ENCODE assay signal across 9 cellular contexts in genomic region chr7:142797799-142798377, GRCh38. TPM values are rescaled to one million over a fixed set of nuclear protein-coding genes. Genes with fewer than 3 reads are reported as not detected.
DNase-seq lines count a peak whose midpoint lies in the region; ATAC-seq and TF ChIP-seq lines count a peak whose summit lies in the region.
"Had no signal": no experiment of that assay in that cellular context is flagged by ENCODE, and none has a peak within 500 bp of the region (broad histone marks: within the 10 kb centered on the region; RNA-seq: fewer than 3 reads in every experiment).

No MANE protein-coding gene starts in this region.

- no peak for TF ChIP-seq CTCF in thoracic aorta (IDR thresholded peaks at IDR 0.05)

- peak overlapping the region in 1 of 2 donors; percentile 37 for H3K27ac ChIP-seq in thoracic aorta

- peak overlapping the region; percentile 98 for H3K4me3 Mint-ChIP-seq in activated naive CD4-positive, alpha-beta T cell treated with anti-CD3 and anti-CD28 coated beads, Interleukin-2, amount 50 U/mL, for 24 hours

- peak; percentile 6 to 11 for ATAC-seq in activated CD4-positive, CD25-positive, alpha-beta regulatory T cell treated with anti-CD3 and anti-CD28 coated beads, Interleukin-2, amount 50 U/mL, for 24 hours
- ATAC-seq in left lobe of liver (no peak), thoracic aorta (ENCODE audit: insufficient number of reproducible peaks, low FRiP score, low read depth) (no peak)

- no peaks in the 10 kb centered on the region for H3K9me3 Mint-ChIP-seq in activated naive CD4-positive, alpha-beta T cell treated with anti-CD3 and anti-CD28 coated beads, Interleukin-2, amount 50 U/mL, for 24 hours

- DNase-seq in activated CD4-positive, CD25-positive, alpha-beta regulatory T cell (lab: John Stamatoyannopoulos, UW), result no peak
- DNase-seq in left lobe of liver (ENCODE audit: low spot score) (peak; percentile 23), thoracic aorta (ENCODE audit: low spot score) (no peak), A172 (ENCODE audit: low spot score) (no peak), AG20443 (ENCODE audit: low spot score) (no peak), NCI-H2081 (lab: John Stamatoyannopoulos, UW) (no peak)

- H3K36me3 ChIP-seq in thoracic aorta, result no peaks in the 10 kb centered on the region

- H3K27me3 ChIP-seq in thoracic aorta (replicated peaks; ENCODE audit: insufficient read depth), result peaks cover 5% of the 10 kb centered on the region

- H3K4me1 Mint-ChIP-seq in activated naive CD4-positive, alpha-beta T cell treated with anti-CD3 and anti-CD28 coated beads, Interleukin-2, amount 50 U/mL, for 24 hours, result peaks cover 60% of the 10 kb centered on the region

- H3K36me3 Mint-ChIP-seq in activated naive CD4-positive, alpha-beta T cell treated with anti-CD3 and anti-CD28 coated beads, Interleukin-2, amount 50 U/mL, for 24 hours, result peaks cover 57% of the 10 kb centered on the region

- H3K4me1 ChIP-seq in thoracic aorta (ENCODE audit: control insufficient read depth in 1 of 2, low read depth in 2 of 2), result peaks cover 10 to 22% of the 10 kb centered on the region in 2 donors

- peak overlapping the region; percentile 99 for H3K27ac Mint-ChIP-seq in activated naive CD4-positive, alpha-beta T cell treated with anti-CD3 and anti-CD28 coated beads, Interleukin-2, amount 50 U/mL, for 24 hours

- H3K4me3 ChIP-seq in thoracic aorta, result peak overlapping the region; percentile 64

- H3K27me3 Mint-ChIP-seq in activated naive CD4-positive, alpha-beta T cell treated with anti-CD3 and anti-CD28 coated beads, Interleukin-2, amount 50 U/mL, for 24 hours, result no peaks in the 10 kb centered on the region

- H3K9me3 ChIP-seq in thoracic aorta, result no peaks in the 10 kb centered on the region

RNA-seq across cellular contexts. Expression of gene PRSS2, which starts 27.1 kb away (rescaled TPM):
- total RNA-seq in left lobe of liver (53.2 TPM), thoracic aorta (10 to 100 TPM in 1 of 2 donors, 1 to 10 TPM in 1; 6.1 to 15.4 TPM)
- total RNA-seq in A172 (2014; rRNA removed; shearing (Covaris generic)), result not detected in 2 replicates
- total RNA-seq: LHCN-M2 had no signal

RNA-seq across cellular contexts. Expression of gene PRSS1, which starts 48.6 kb away (rescaled TPM):
- total RNA-seq in left lobe of liver (19.7 TPM), thoracic aorta (10 to 100 TPM in 1 of 2 donors, 1 to 10 TPM in 1; 5.1 to 16.9 TPM)
- total RNA-seq in A172 (2014; rRNA removed; shearing (Covaris generic)), result not detected in 2 replicates
- total RNA-seq: LHCN-M2 had no signal

RNA-seq across cellular contexts. Expression of gene EPHB6, which starts 57.0 kb away (rescaled TPM):
- total RNA-seq in left lobe of liver (5.1 TPM), thoracic aorta (10 to 100 TPM; 25.3 to 30.5 TPM)
- total RNA-seq in A172 (2014; rRNA removed; shearing (Covaris generic)), result 2.0 and 2.7 TPM in 2 replicates

Comparison
In these comparisons a context has a peak if more than half of its experiments do, and no peak if none do; other contexts are left out.
1. ATAC-seq: peak in activated CD4-positive, CD25-positive, alpha-beta regulatory T cell treated with anti-CD3 and anti-CD28 coated beads, Interleukin-2, amount 50 U/mL, for 24 hours (2 of 2); none in left lobe of liver (single experiment) and thoracic aorta (single experiment).